14 cellular contexts compared by ENCODE assay signal in the genomic region with DNA sequence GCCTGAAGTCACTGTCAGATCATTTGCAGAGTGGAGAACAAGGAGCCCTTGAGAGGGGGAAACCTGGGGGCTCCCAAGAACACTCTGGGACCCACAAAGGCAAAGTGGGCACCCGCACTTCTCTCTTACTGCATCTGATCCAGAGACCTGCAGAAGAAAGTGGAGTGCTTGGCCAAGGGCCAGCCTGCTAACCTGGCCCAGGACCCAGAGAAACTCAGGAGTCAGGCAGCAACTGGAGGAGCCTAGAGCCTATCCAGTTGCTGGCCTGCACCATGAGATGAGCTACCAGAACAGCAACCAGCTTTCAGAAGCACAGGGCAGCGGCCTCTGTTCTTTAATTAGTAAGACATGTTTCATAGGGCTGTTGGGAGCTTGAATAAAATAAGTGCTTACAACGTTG.
"Had no signal": no experiment of that assay in that cellular context is flagged by ENCODE, and none has a peak within 500 bp of the region (broad histone marks: within the 10 kb centered on the region; RNA-seq: fewer than 3 reads in every experiment).

No MANE protein-coding gene starts in this region.

- DNase-seq: activated CD4-positive, alpha-beta T cell treated with anti-CD3 and anti-CD28 coated beads, Interleukin-2, amount 10 ng/mL, durations not matched to agents 7 days and 5 days; activated gamma-delta T cell; left ventricle myocardium inferior; stimulated activated CD4-positive, alpha-beta T cell treated with anti-CD3 and anti-CD28 coated beads, Interleukin-12 subunit alpha, Interleukin-12 subunit beta, amount 100 ng/mL, for 4 hours; stimulated activated CD4-positive, alpha-beta T cell treated with anti-CD3 and anti-CD28 coated beads, Interleukin-2, amount 100 ng/mL, for 24 hours; stimulated activated naive CD8-positive, alpha-beta T cell treated with anti-CD3 and anti-CD28 coated beads, Interleukin-15, Interleukin-2, amounts not matched to agents 100 U/mL and 50 U/mL, for 24 hours had no signal

- H3K27ac ChIP-seq: ascending aorta, breast epithelium, gastroesophageal sphincter, heart left ventricle, left ventricle myocardium inferior, tibial nerve, vagina had no signal

- H3K27me3 ChIP-seq: ascending aorta, breast epithelium, gastroesophageal sphincter, heart left ventricle, tibial nerve, vagina had no signal

- ATAC-seq: activated CD4-positive, CD25-positive, alpha-beta regulatory T cell treated with anti-CD3 and anti-CD28 coated beads, Interleukin-2, amount 50 U/mL, for 24 hours; gastroesophageal sphincter; natural killer cell treated with Interleukin-12 subunit alpha and Interleukin-12 subunit beta and Interleukin-15 and Interleukin-18, amount 100 ng/mL, for 72 hours; stimulated activated naive CD8-positive, alpha-beta T cell treated with anti-CD3 and anti-CD28 coated beads, Interleukin-15, Interleukin-2, amounts not matched to agents 100 U/mL and 50 U/mL, for 24 hours had no signal

- H3K9me3 ChIP-seq: ascending aorta, breast epithelium, gastroesophageal sphincter, heart left ventricle, left ventricle myocardium inferior, tibial nerve, vagina had no signal

- H3K4me1 ChIP-seq: breast epithelium, tibial nerve, vagina had no signal

- H3K4me3 ChIP-seq: ascending aorta, breast epithelium, gastroesophageal sphincter, heart left ventricle, left ventricle myocardium inferior, tibial nerve, vagina had no signal

- H3K36me3 ChIP-seq: ascending aorta, breast epithelium, gastroesophageal sphincter, heart left ventricle, left ventricle myocardium inferior, tibial nerve, vagina had no signal
